ENCODE assay signal across 21 cellular contexts in genomic region chr7:75573477-75574019, GRCh38.
"Had no signal": no experiment of that assay in that cellular context is flagged by ENCODE, and none has a peak within 500 bp of the region (broad histone marks: within the 10 kb centered on the region; RNA-seq: fewer than 3 reads in every experiment).

No MANE protein-coding gene starts in this region.

- H3K36me3 ChIP-seq: brain microvascular endothelial cell, prostate gland had no signal

- H3K9me3 ChIP-seq: heart right ventricle, left ventricle myocardium inferior, prostate gland, spleen, tibial artery had no signal

- H3K4me1 ChIP-seq: left ventricle myocardium inferior, prostate gland, tibial artery had no signal

- H3K27me3 Mint-ChIP-seq: activated CD4-positive, alpha-beta T cell treated with anti-CD3 and anti-CD28 coated beads, Interleukin-2, amount 10 ng/mL, durations not matched to agents 24 days and 14 days; activated CD8-positive, alpha-beta memory T cell treated with anti-CD3 and anti-CD28 coated beads, Interleukin-2, amount 10 ng/mL, durations not matched to agents 7 days and 5 days; activated CD8-positive, alpha-beta T cell treated with anti-CD3 and anti-CD28 coated beads for 36 hours had no signal

- ATAC-seq: activated CD4-positive, CD25-positive, alpha-beta regulatory T cell treated with anti-CD3 and anti-CD28 coated beads, Interleukin-2, amount 50 U/mL, for 24 hours; activated CD8-positive, alpha-beta memory T cell treated with anti-CD3 and anti-CD28 coated beads, Interleukin-2, amount 10 ng/mL, durations not matched to agents 7 days and 5 days; activated CD8-positive, alpha-beta T cell treated with anti-CD3 and anti-CD28 coated beads for 36 hours; activated naive CD4-positive, alpha-beta T cell treated with anti-CD3 and anti-CD28 coated beads, Interleukin-2, amount 50 U/mL, for 72 hours; heart right ventricle; naive thymus-derived CD4-positive, alpha-beta T cell had no signal

- H3K9me3 Mint-ChIP-seq: activated CD4-positive, alpha-beta T cell treated with anti-CD3 and anti-CD28 coated beads, Interleukin-2, amount 10 ng/mL, durations not matched to agents 24 days and 14 days; activated CD8-positive, alpha-beta T cell treated with anti-CD3 and anti-CD28 coated beads for 36 hours; activated naive CD4-positive, alpha-beta T cell treated with anti-CD3 and anti-CD28 coated beads, Interleukin-2, amount 50 U/mL, for 72 hours; activated T-helper 1 cell treated with anti-CD3 and anti-CD28 coated beads, Interleukin-12 subunit alpha, Interleukin-12 subunit beta, Interleukin-2, Interleukin-4 antibody, amounts not matched to agents 30 ng/mL and 10 ng/mL and 1 ng/mL, durations not matched to agents 14 hours and 24 hours and 36 hours; endodermal cell; naive thymus-derived CD4-positive, alpha-beta T cell; neural crest cell had no signal

- DNase-seq: activated CD4-positive, alpha-beta T cell treated with anti-CD3 and anti-CD28 coated beads, Interleukin-2, amount 10 ng/mL, durations not matched to agents 24 days and 14 days; activated CD8-positive, alpha-beta memory T cell treated with anti-CD3 and anti-CD28 coated beads, Interleukin-2, amount 10 ng/mL, durations not matched to agents 7 days and 5 days; activated CD8-positive, alpha-beta T cell treated with anti-CD3 and anti-CD28 coated beads for 36 hours; activated T-cell treated with anti-CD3 and anti-CD28 coated beads for 4 hours; aorta; brain microvascular endothelial cell; endodermal cell; heart right ventricle; left ventricle myocardium inferior; naive thymus-derived CD4-positive, alpha-beta T cell; spleen; stimulated activated CD4-positive, alpha-beta T cell treated with anti-CD3 and anti-CD28 coated beads, Interleukin-4, amount 100 ng/mL, for 1 hour; stimulated activated naive CD4-positive, alpha-beta T cell treated with Interleukin-2 at 50 U/mL for 16 hours; T-helper 2 cell; tibial artery had no signal

- H3K27me3 ChIP-seq: heart right ventricle, spleen, tibial artery had no signal

- H3K4me1 Mint-ChIP-seq: activated CD4-positive, alpha-beta T cell treated with anti-CD3 and anti-CD28 coated beads, Interleukin-2, amount 10 ng/mL, durations not matched to agents 24 days and 14 days; endodermal cell; naive thymus-derived CD4-positive, alpha-beta T cell had no signal

- H3K4me3 Mint-ChIP-seq: activated CD4-positive, alpha-beta T cell treated with anti-CD3 and anti-CD28 coated beads, Interleukin-2, amount 10 ng/mL, durations not matched to agents 24 days and 14 days; activated CD8-positive, alpha-beta memory T cell treated with anti-CD3 and anti-CD28 coated beads, Interleukin-2, amount 10 ng/mL, durations not matched to agents 7 days and 5 days; activated CD8-positive, alpha-beta T cell treated with anti-CD3 and anti-CD28 coated beads for 36 hours; activated T-helper 1 cell treated with anti-CD3 and anti-CD28 coated beads, Interleukin-12 subunit alpha, Interleukin-12 subunit beta, Interleukin-2, Interleukin-4 antibody, amounts not matched to agents 30 ng/mL and 10 ng/mL and 1 ng/mL, durations not matched to agents 14 hours and 24 hours and 36 hours; endodermal cell; naive thymus-derived CD4-positive, alpha-beta T cell; neural crest cell had no signal

- H3K4me3 ChIP-seq: coronary artery, heart right ventricle, left ventricle myocardium inferior, prostate gland, spleen, tibial artery had no signal

- H3K27ac Mint-ChIP-seq: activated CD4-positive, alpha-beta T cell treated with anti-CD3 and anti-CD28 coated beads, Interleukin-2, amount 10 ng/mL, durations not matched to agents 24 days and 14 days; activated CD8-positive, alpha-beta memory T cell treated with anti-CD3 and anti-CD28 coated beads, Interleukin-2, amount 10 ng/mL, durations not matched to agents 7 days and 5 days; activated CD8-positive, alpha-beta T cell treated with anti-CD3 and anti-CD28 coated beads for 36 hours; activated naive CD4-positive, alpha-beta T cell treated with anti-CD3 and anti-CD28 coated beads, Interleukin-2, amount 50 U/mL, for 72 hours; activated T-helper 1 cell treated with anti-CD3 and anti-CD28 coated beads, Interleukin-12 subunit alpha, Interleukin-12 subunit beta, Interleukin-2, Interleukin-4 antibody, amounts not matched to agents 30 ng/mL and 10 ng/mL and 1 ng/mL, durations not matched to agents 14 hours and 24 hours and 36 hours; endodermal cell had no signal

- H3K36me3 Mint-ChIP-seq: activated CD8-positive, alpha-beta memory T cell treated with anti-CD3 and anti-CD28 coated beads, Interleukin-2, amount 10 ng/mL, durations not matched to agents 7 days and 5 days; activated naive CD4-positive, alpha-beta T cell treated with anti-CD3 and anti-CD28 coated beads, Interleukin-2, amount 50 U/mL, for 72 hours; naive thymus-derived CD4-positive, alpha-beta T cell had no signal

- H3K27ac ChIP-seq: brain microvascular endothelial cell, coronary artery, heart right ventricle, left ventricle myocardium inferior, prostate gland, spleen, tibial artery had no signal
